4 cellular contexts compared by ENCODE assay signal in genomic region chr15:70450142-70450443, GRCh38.
A peak's percentile ranks its signal among the peaks of the same experiment; 100 is the strongest.
TF ChIP-seq lines count a peak whose summit lies in the region.

No MANE protein-coding gene starts in this region.

TF ChIP-seq in HepG2, 621 proteins besides CTCF, POLR2A, EP300 and RAD21:
- TF ChIP-seq CREB3 (CRISPR knock-in tag; IDR thresholded peaks at IDR 0.05) (no peak), ZNF552 (CRISPR knock-in tag; IDR thresholded peaks at IDR 0.05; ENCODE audit: borderline replicate concordance) (no peak), CHD4 (IDR thresholded peaks at IDR 0.05; ENCODE audit: borderline replicate concordance, low read length) (no peak), ZNF281 (CRISPR knock-in tag; IDR thresholded peaks at IDR 0.05; ENCODE audit: borderline replicate concordance) (no peak), PCBP2 (optimal IDR thresholded peaks at IDR 0.05; ENCODE audit: low read depth, low read length, poor library complexity, severe bottlenecking) (peak; percentile 44)

TF ChIP-seq in HEK293, 187 proteins besides CTCF, POLR2A, EP300 and RAD21:
- TF ChIP-seq ZBTB44 (tag by site-specific recombination; IDR thresholded peaks at IDR 0.05) (no peak), ZNF366 (tag by site-specific recombination; conservative IDR thresholded peaks at IDR 0.05) (peak; percentile 92), ZNF664 (tag by site-specific recombination; IDR thresholded peaks at IDR 0.05) (no peak), ZNF670 (tag by site-specific recombination; IDR thresholded peaks at IDR 0.05; ENCODE audit: low read depth) (peak; percentile 42; the same call in 1 of the 2 replicates), YY1 (tag by site-specific recombination; IDR thresholded peaks at IDR 0.05) (no peak), ZNF830 (tag by site-specific recombination; IDR thresholded peaks at IDR 0.05; ENCODE audit: low read depth) (no peak), AEBP2 (tag by site-specific recombination; IDR thresholded peaks at IDR 0.05; ENCODE audit: borderline replicate concordance) (no peak), ZNF155 (tag by site-specific recombination; IDR thresholded peaks at IDR 0.05) (no peak)

TF ChIP-seq in K562, 482 proteins besides CTCF, POLR2A, EP300 and RAD21:
- TF ChIP-seq KDM1A (IDR thresholded peaks at IDR 0.05) = peak in 1 of 2 experiments; percentile 23; a peak in 2 of 4 replicates
- TF ChIP-seq NFIC (IDR thresholded peaks at IDR 0.05) = no peak
- 0 out of 4 replicates have a peak, but pooled peaks of 1 of the 2 experiments have one; percentile 21 for TF ChIP-seq MLLT1 (IDR thresholded peaks at IDR 0.05)
- TF ChIP-seq MTA1 (IDR thresholded peaks at IDR 0.05; ENCODE audit: borderline replicate concordance) = peak; percentile 19; the same call in 1 of the 2 replicates
- no peak for TF ChIP-seq SRSF7 (optimal IDR thresholded peaks at IDR 0.05; ENCODE audit: low read depth, low read length)
- no peak for TF ChIP-seq ZSCAN32 (CRISPR knock-in tag; IDR thresholded peaks at IDR 0.05)

TF ChIP-seq in H1, 55 proteins besides CTCF, POLR2A, EP300 and RAD21:
- TF ChIP-seq CHD7 (IDR thresholded peaks at IDR 0.05; ENCODE audit: insufficient replicate concordance, low read length) (no peak), JUN (IDR thresholded peaks at IDR 0.05; ENCODE audit: low read depth, low read length) (no peak), BACH1 (IDR thresholded peaks at IDR 0.05; ENCODE audit: low read length) (no peak), TEAD4 (IDR thresholded peaks at IDR 0.05; ENCODE audit: low read depth, low read length) (no peak), TAF7 (optimal IDR thresholded peaks at IDR 0.05; ENCODE audit: borderline replicate concordance, low read depth, low read length) (no peak), CHD2 (IDR thresholded peaks at IDR 0.05; ENCODE audit: low read length) (no peak), NRF1 (IDR thresholded peaks at IDR 0.05; ENCODE audit: low read depth, low read length) (no peak)
TF ChIP-seq in H1: peak in this region for 0.
